In genomic region chr18:43751203-43751602, GRCh38 we compare ENCODE assay signal across 18 cellular contexts.
DNase-seq lines count a peak whose midpoint lies in the region; ATAC-seq, FAIRE-seq and TF ChIP-seq lines count a peak whose summit lies in the region.
"Had no signal": no experiment of that assay in that cellular context is flagged by ENCODE, and none has a peak within 500 bp of the region (broad histone marks: within the 10 kb centered on the region; RNA-seq: fewer than 3 reads in every experiment).

No MANE protein-coding gene starts in this region.

- H3K4me3 ChIP-seq in PC-3 (ENCODE audit: low read length) (no peak overlapping the region), bronchial epithelial cell (ENCODE audit: low read depth, low read length) (no peak overlapping the region)

- no peaks in the 10 kb centered on the region for H3K9me2 ChIP-seq in PC-3 (replicated peaks; ENCODE audit: low read length)

- H3K4me2 ChIP-seq in PC-3 (ENCODE audit: low read length), result no peak overlapping the region

- CTCF ChIA-PET in PC-3 (lab: Charles Lee), result no interaction called here

- TF ChIP-seq CTCF in PC-3 (conservative IDR thresholded peaks at IDR 0.05; ENCODE audit: low read depth, low read length) (no peak), bronchial epithelial cell (IDR thresholded peaks at IDR 0.05; ENCODE audit: insufficient read depth, low read length, severe bottlenecking) (no peak)

- BruUV-seq in PC-3 (replicated peaks; lab: Mats Ljungman, UMichigan), result no TSS peak

- H3K36me3 ChIP-seq in PC-3 (ENCODE audit: low read depth, low read length) (no peaks in the 10 kb centered on the region), bronchial epithelial cell (ENCODE audit: control insufficient read depth, insufficient read depth, low read length) (no peaks in the 10 kb centered on the region)
- H3K36me3 ChIP-seq: BE2C had no signal

- H3F3A ChIP-seq in PC-3 (ENCODE audit: low read length, unreplicated experiment), result no peaks in the 10 kb centered on the region

- no peaks in the 10 kb centered on the region for H3K79me2 ChIP-seq in PC-3 (ENCODE audit: low read length)

- H2AFZ ChIP-seq in PC-3 (ENCODE audit: low read length), result no peak overlapping the region

- intact Hi-C loops in PC-3 (cut with micrococcal nuclease), result no loop called here
- intact Hi-C loops in posterior vena cava (cut with DNase I), result no loop called here

- no peaks in the 10 kb centered on the region for H4K20me1 ChIP-seq in PC-3 (ENCODE audit: low read length)

- peak overlapping the region; percentile 43 for H3K27ac ChIP-seq in PC-3 (ENCODE audit: low read length)

- POLR2A ChIA-PET in PC-3 (lab: Charles Lee; ENCODE audit: unreplicated experiment), result no interaction called here

- ATAC-seq in PC-3 (peak; percentile 56), GM21529 (IDR thresholded peaks at IDR 0.05; ENCODE audit: unreplicated experiment) (no peak)
- ATAC-seq: CD8-positive, alpha-beta T cell had no signal

- H3K9me3 ChIP-seq in PC-3 (ENCODE audit: low read length), result no peaks in the 10 kb centered on the region
- H3K9me3 ChIP-seq: BE2C had no signal

- H3K4me1 ChIP-seq in PC-3 (ENCODE audit: insufficient read depth, low read length), result no peaks in the 10 kb centered on the region
- H3K4me1 ChIP-seq: BE2C had no signal

- DNase-seq in EL (peak; percentile 17), PC-3 (peak; percentile 54), bronchial epithelial cell (ENCODE audit: low read depth) (peak; percentile 57), non-pigmented ciliary epithelial cell (ENCODE audit: low read depth) (peak; percentile 26), posterior vena cava (ENCODE audit: low spot score) (no peak), NCI-H1417 treated with DMSO at 0.1 percent for 48 hours (lab: John Stamatoyannopoulos, UW) (no peak), hippocampal formation (lab: John Stamatoyannopoulos, UW) (no peak)
- DNase-seq: BE2C; CD8-positive, alpha-beta T cell; H7; IMR-90; Kasumi-1; MV-4-11; NCI-H1436; NCI-H2081 treated with DMSO at 0.1 percent for 48 hours; NCI-H69; NK-92 treated with Interleukin-12 subunit alpha and Interleukin-12 subunit beta, amount 100 ng/mL, for 24 hours had no signal

- H3K27me3 ChIP-seq in PC-3 (ENCODE audit: low read length), result no peaks in the 10 kb centered on the region
- H3K27me3 ChIP-seq in bronchial epithelial cell (ENCODE audit: control insufficient read depth, insufficient read depth, low read length), result no peaks in the 10 kb centered on the region
- H3K27me3 ChIP-seq: BE2C had no signal

- no peak for FAIRE-seq in bronchial epithelial cell (lab: Jason Lieb, UNC)

- no peak overlapping the region for H3K9ac ChIP-seq in PC-3 (ENCODE audit: low read length)

Comparison
In these comparisons a context has a peak if more than half of its experiments do, and no peak if none do; other contexts are left out.
1. DNase-seq: peak in EL (single experiment), PC-3 (single experiment), bronchial epithelial cell (single experiment) and non-pigmented ciliary epithelial cell (single experiment); none in posterior vena cava (single experiment), NCI-H1417 treated with DMSO at 0.1 percent for 48 hours (single experiment) and hippocampal formation (0 of 2).